Comparison of ENCODE assay signal across 13 cellular contexts in genomic region chr3:15610083-15610482, GRCh38. TPM values are rescaled to one million over a fixed set of nuclear protein-coding genes. Genes with fewer than 3 reads are reported as not detected.
DNase-seq lines count a peak whose midpoint lies in the region; ATAC-seq and TF ChIP-seq lines count a peak whose summit lies in the region.
"Had no signal": no experiment of that assay in that cellular context is flagged by ENCODE, and none has a peak within 500 bp of the region (broad histone marks: within the 10 kb centered on the region; RNA-seq: fewer than 3 reads in every experiment).

No MANE protein-coding gene starts in this region.

- H3K79me2 ChIP-seq in neural progenitor cell (ENCODE audit: low read depth) = no peaks in the 10 kb centered on the region

- H3K9me3 Mint-ChIP-seq in neural progenitor cell = no peaks in the 10 kb centered on the region

- 97 to 99% methylated on average over 3 of the region's 3 CpGs for WGBS in aorta, 2 donors

- H3K9ac ChIP-seq in neural progenitor cell = no peak overlapping the region

- H3K4me1 ChIP-seq in aorta (ENCODE audit: control insufficient read depth in 1 of 2, insufficient read depth in 2 of 2, low read length in 2 of 2) (peaks cover 0 to 3% of the 10 kb centered on the region in 2 donors), neural progenitor cell (no peaks in the 10 kb centered on the region)
- H3K4me1 ChIP-seq: BE2C had no signal

- ATAC-seq in left cardiac atrium (peak; percentile 38 to 69), Right ventricle myocardium superior (ENCODE audit: poor library complexity) (no peak), aorta (ENCODE audit: low FRiP score) (peak; percentile 53), HG03280 (IDR thresholded peaks at IDR 0.05; ENCODE audit: unreplicated experiment) (no peak)

- no peak for TF ChIP-seq CTCF in neural progenitor cell (IDR thresholded peaks at IDR 0.05)

- H3K9me3 ChIP-seq in aorta (ENCODE audit: control insufficient read depth, low read length) (no peaks in the 10 kb centered on the region), neural progenitor cell (ENCODE audit: low read depth) (no peaks in the 10 kb centered on the region)
- H3K9me3 ChIP-seq: BE2C, vagina had no signal

- H3K36me3 ChIP-seq in aorta (ENCODE audit: control insufficient read depth in 1 of 2, insufficient read depth in 2 of 2, low read length in 1 of 2) (no peaks in the 10 kb centered on the region), neural progenitor cell (no peaks in the 10 kb centered on the region)
- H3K36me3 ChIP-seq: BE2C, vagina had no signal

- H3K27ac Mint-ChIP-seq in neural progenitor cell = no peak overlapping the region

- intact Hi-C loops in left cardiac atrium (cut with DNase I) (no loop called here), Right ventricle myocardium superior (cut with DNase I) (no loop called here), aorta (cut with DNase I) (no loop called here)

- no peaks in the 10 kb centered on the region for H3K36me3 Mint-ChIP-seq in neural progenitor cell

- H2AFZ ChIP-seq in neural progenitor cell (replicated peaks) = no peak overlapping the region

- no peak overlapping the region for H3K27ac ChIP-seq in aorta (ENCODE audit: low read depth in 1 of 2, low read length in 2 of 2)
- no peak overlapping the region for H3K27ac ChIP-seq in neural progenitor cell
- H3K27ac ChIP-seq: vagina had no signal

- in situ Hi-C loops in SK-MEL-5 (cut with HindIII; ENCODE audit: low pct_unique_long_range_greater_than_20kb, low sequenced_read_pairs) = no loop called here

- H3K27me3 ChIP-seq in aorta (ENCODE audit: control insufficient read depth in 1 of 2, insufficient read depth in 2 of 2, low read length in 1 of 2) (no peaks in the 10 kb centered on the region), neural progenitor cell (no peaks in the 10 kb centered on the region)
- H3K27me3 ChIP-seq: BE2C, vagina had no signal

- no peak for DNase-seq in left cardiac atrium
- DNase-seq in Right ventricle myocardium superior = no peak
- peak; percentile 20 for DNase-seq in SK-MEL-5 (ENCODE audit: low read depth, low spot score)
- DNase-seq in glomerular visceral epithelial cell (ENCODE audit: extremely low spot score) = peak; percentile 81
- no peak for DNase-seq in aorta
- DNase-seq in occipital lobe (lab: John Stamatoyannopoulos, UW) = no peak
- DNase-seq in neural progenitor cell (ENCODE audit: low spot score) = no peak
- DNase-seq: activated CD8-positive, alpha-beta memory T cell treated with anti-CD3 and anti-CD28 coated beads, Interleukin-2, amount 50 U/mL, for 48 hours; BE2C; NCI-H1436 had no signal

- no peak overlapping the region for H3K4me3 Mint-ChIP-seq in neural progenitor cell

- no peak overlapping the region for H3K4me2 ChIP-seq in neural progenitor cell

- no peaks in the 10 kb centered on the region for H3K4me1 Mint-ChIP-seq in neural progenitor cell

- no peaks in the 10 kb centered on the region for H4K20me1 ChIP-seq in neural progenitor cell (ENCODE audit: low read depth)

- no peaks in the 10 kb centered on the region for H3F3A ChIP-seq in neural progenitor cell (ENCODE audit: low read depth)

- H3K4me3 ChIP-seq in aorta (ENCODE audit: low read length in 2 of 2) = no peak overlapping the region
- H3K4me3 ChIP-seq in neural progenitor cell = no peak overlapping the region
- H3K4me3 ChIP-seq: coronary artery, vagina had no signal

- no peaks in the 10 kb centered on the region for H3K27me3 Mint-ChIP-seq in neural progenitor cell (ENCODE audit: insufficient read depth, low read depth)

RNA-seq across cellular contexts. Expression of gene BTD, which starts 8.5 kb away (rescaled TPM):
- 10 to 100 TPM; 11.4 to 16.0 TPM for total RNA-seq in left cardiac atrium
- 10.3 TPM for total RNA-seq in Right ventricle myocardium superior
- 70.3 and 71.4 TPM in 2 replicates for total RNA-seq in SK-MEL-5 (2014; rRNA removed; shearing (Covaris generic))
- polyA plus RNA-seq in SK-MEL-5 (2015; cell fraction: cytosol; rRNA removed) = 76.0 and 78.6 TPM in 2 replicates
- 17.4 and 22.1 TPM in 2 replicates for polyA plus RNA-seq in SK-MEL-5 (2015; cell fraction: nucleus; rRNA removed)
- 10 to 100 TPM; 11.7 to 17.6 TPM for total RNA-seq in aorta
- 10 to 100 TPM in 1 of 2 donors, 1 to 10 TPM in 1; 8.4 to 20.5 TPM for polyA plus RNA-seq in aorta
- 19.5 TPM for total RNA-seq in occipital lobe
- 11.7 and 16.0 TPM in 2 replicates for total RNA-seq in neural progenitor cell (ENCODE audit: low replicate concordance)

RNA-seq across cellular contexts. Expression of gene HACL1, which starts 8.7 kb away (rescaled TPM):
- total RNA-seq in left cardiac atrium (10 to 100 TPM; 11.0 to 13.2 TPM), Right ventricle myocardium superior (14.4 TPM), aorta (10 to 100 TPM; 20.6 to 27.1 TPM), occipital lobe (38.4 TPM), neural progenitor cell (ENCODE audit: low replicate concordance) (38.8 and 48.6 TPM in 2 replicates)
- 51.9 and 56.5 TPM in 2 replicates for total RNA-seq in SK-MEL-5 (2014; rRNA removed; shearing (Covaris generic))
- 46.4 and 54.6 TPM in 2 replicates for polyA plus RNA-seq in SK-MEL-5 (2015; cell fraction: cytosol; rRNA removed)
- polyA plus RNA-seq in SK-MEL-5 (2015; cell fraction: nucleus; rRNA removed) = 34.7 and 43.2 TPM in 2 replicates
- polyA plus RNA-seq in aorta = 10 to 100 TPM; 13.3 to 26.0 TPM

Comparison
In these comparisons a context has a peak if more than half of its experiments do, and no peak if none do; other contexts are left out.
1. ATAC-seq: peak in left cardiac atrium (2 of 2) and aorta (single experiment); none in Right ventricle myocardium superior (single experiment) and HG03280 (single experiment).
2. DNase-seq: peak in SK-MEL-5 (single experiment) and glomerular visceral epithelial cell (single experiment); none in left cardiac atrium (single experiment), Right ventricle myocardium superior (single experiment), aorta (0 of 2), occipital lobe (single experiment) and neural progenitor cell (single experiment).